Comparison of ENCODE assay signal across 10 cellular contexts in the genomic region with DNA sequence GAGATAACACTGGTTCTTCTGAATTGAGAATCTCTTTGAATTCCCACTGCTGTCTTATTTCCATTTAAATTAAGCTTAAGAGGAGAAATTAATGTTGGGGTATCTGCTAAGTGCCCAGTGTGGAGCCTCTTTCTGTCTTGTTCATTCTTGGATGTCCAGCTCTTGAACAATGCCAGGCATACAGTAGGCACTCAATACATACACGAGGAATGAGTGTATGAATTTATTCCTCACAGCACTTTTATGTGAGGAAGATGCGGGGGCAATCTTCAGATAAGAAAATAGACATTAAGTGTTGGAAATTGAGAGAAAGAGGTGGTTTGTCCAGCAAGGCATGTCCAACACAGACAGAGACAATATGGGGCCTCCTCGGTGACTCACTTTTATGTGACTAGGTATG. TPM values are rescaled to one million over a fixed set of nuclear protein-coding genes. Genes with fewer than 3 reads are reported as not detected.
DNase-seq lines count a peak whose midpoint lies in the region; ATAC-seq and TF ChIP-seq lines count a peak whose summit lies in the region.
"Had no signal": no experiment of that assay in that cellular context is flagged by ENCODE, and none has a peak within 500 bp of the region (broad histone marks: within the 10 kb centered on the region; RNA-seq: fewer than 3 reads in every experiment).

No MANE protein-coding gene starts in this region.

- no peak for TF ChIP-seq POLR2A in ovary (IDR thresholded peaks at IDR 0.05)

- H2BK5ac ChIP-seq in mesendoderm (ENCODE audit: low read length) = no peak overlapping the region

- H3K9ac ChIP-seq in adipocyte (ENCODE audit: low read length) = peak overlapping the region; percentile 15
- H3K9ac ChIP-seq in mesendoderm (ENCODE audit: low read length) = no peak overlapping the region

- H2AK5ac ChIP-seq in mesendoderm (ENCODE audit: low read length) = no peak overlapping the region

- H2BK120ac ChIP-seq in mesendoderm (ENCODE audit: low read depth, low read length) = no peak overlapping the region

- 92 to 93% methylated on average over 3 of the region's 3 CpGs for WGBS in heart right ventricle, 2 donors
- WGBS in mesendoderm (ENCODE audit: extremely low coverage, insufficient coverage, low lambda C conversion rate) = no CpG with 5 or more reads among the region's 3 CpGs
- WGBS in ovary, 3 donors = 87 to 92% (median 92%) methylated on average over 3 of the region's 3 CpGs

- H3K79me2 ChIP-seq in mesendoderm (ENCODE audit: control insufficient read depth, insufficient read depth, low read length) = no peaks in the 10 kb centered on the region

- H4K5ac ChIP-seq in mesendoderm (ENCODE audit: low read length) = no peak overlapping the region

- TF ChIP-seq EP300 in ovary (IDR thresholded peaks at IDR 0.05) = no peak

- no peaks in the 10 kb centered on the region for H3K79me1 ChIP-seq in mesendoderm (ENCODE audit: low read length)

- H3K27ac ChIP-seq in heart right ventricle = peak overlapping the region in 6 of 10 donors; percentile 25 to 69 (median 36)
- H3K27ac ChIP-seq in mesendoderm (ENCODE audit: low read depth, low read length) = no peak overlapping the region
- no peak overlapping the region for H3K27ac ChIP-seq in ovary

- H3K9me3 ChIP-seq in heart right ventricle (no peaks in the 10 kb centered on the region), adipocyte (ENCODE audit: control insufficient read depth, low read length) (no peaks in the 10 kb centered on the region), ovary (no peaks in the 10 kb centered on the region)

- no peak overlapping the region for H3K4me3 ChIP-seq in heart right ventricle
- peak overlapping the region; percentile 66 for H3K4me3 ChIP-seq in adipocyte (ENCODE audit: low read length)
- no peak overlapping the region for H3K4me3 ChIP-seq in mesendoderm (ENCODE audit: low read length)
- no peak overlapping the region for H3K4me3 ChIP-seq in ovary

- no peak overlapping the region for H3K23ac ChIP-seq in mesendoderm (ENCODE audit: low read length)

- H3K4me1 ChIP-seq in heart right ventricle = peaks cover 0 to 23% (median 0%) of the 10 kb centered on the region in 9 donors
- H3K4me1 ChIP-seq in adipocyte (ENCODE audit: control insufficient read depth, insufficient read depth, low read length) = peaks cover 8% of the 10 kb centered on the region
- peaks cover 2% of the 10 kb centered on the region for H3K4me1 ChIP-seq in mesendoderm (ENCODE audit: control insufficient read depth, low read depth, low read length)
- H3K4me1 ChIP-seq in ovary (ENCODE audit: insufficient read depth) = no peaks in the 10 kb centered on the region

- ATAC-seq in heart right ventricle (no peak), left ventricle myocardium superior (no peak), HG02610 (IDR thresholded peaks at IDR 0.05; ENCODE audit: unreplicated experiment) (no peak), GM21723 (IDR thresholded peaks at IDR 0.05; ENCODE audit: unreplicated experiment) (no peak), GM21367 (IDR thresholded peaks at IDR 0.05; ENCODE audit: unreplicated experiment) (no peak)

- H3K4ac ChIP-seq in mesendoderm (ENCODE audit: low read depth, low read length) = peak overlapping the region; percentile 43

- no peaks in the 10 kb centered on the region for H3K36me3 ChIP-seq in heart right ventricle
- no peaks in the 10 kb centered on the region for H3K36me3 ChIP-seq in adipocyte (ENCODE audit: control insufficient read depth, insufficient read depth, low read length, severe bottlenecking)
- H3K36me3 ChIP-seq in mesendoderm (ENCODE audit: control insufficient read depth, insufficient read depth, low read length) = no peaks in the 10 kb centered on the region
- no peaks in the 10 kb centered on the region for H3K36me3 ChIP-seq in ovary

- H2BK15ac ChIP-seq in mesendoderm (replicated peaks; ENCODE audit: low read depth) = no peak overlapping the region

- H3K56ac ChIP-seq in mesendoderm (ENCODE audit: low read length) = no peak overlapping the region

- DNase-seq in heart right ventricle (no peak), left ventricle myocardium superior (no peak), adipocyte (ENCODE audit: low read depth) (no peak), mesendoderm (no peak), ovary (no peak)
- DNase-seq: COR-L47, NCI-H446 had no signal

- intact Hi-C loops in heart right ventricle (cut with DNase I) (no loop called here), left ventricle myocardium superior (cut with micrococcal nuclease) (no loop called here), ovary (cut with DNase I) (no loop called here)

- peak overlapping the region; percentile 69 for H3K18ac ChIP-seq in mesendoderm (ENCODE audit: low read length)

- H3K4me2 ChIP-seq in mesendoderm (ENCODE audit: low read length) = no peak overlapping the region

- TF ChIP-seq CTCF in heart right ventricle (IDR thresholded peaks at IDR 0.05) (no peak), ovary (IDR thresholded peaks at IDR 0.05) (no peak)

- H3K27me3 ChIP-seq in heart right ventricle (peaks cover 0 to 23% (median 0%) of the 10 kb centered on the region in 7 donors), adipocyte (replicated peaks; ENCODE audit: control insufficient read depth, insufficient read depth, low read length) (peaks cover 5% of the 10 kb centered on the region), mesendoderm (ENCODE audit: insufficient read depth, low read length, poor library complexity) (no peaks in the 10 kb centered on the region), ovary (no peaks in the 10 kb centered on the region)

- H4K8ac ChIP-seq in mesendoderm (ENCODE audit: low read depth, low read length) = no peak overlapping the region

RNA-seq across cellular contexts. Expression of gene ATF3, which starts 11.8 kb away (rescaled TPM):
- total RNA-seq in heart right ventricle = 100 to 1,000 TPM in 1 of 10 donors, 10 to 100 TPM in 8, 1 to 10 TPM in 1; 8.4 to 684 (median 25.9) TPM
- 10 to 100 TPM; 16.9 to 40.0 TPM for polyA plus RNA-seq in heart right ventricle
- 14.6 TPM for total RNA-seq in left ventricle myocardium superior
- polyA plus RNA-seq in mesendoderm (2013, experiment 1 of 2) = 19.0 TPM
- 21.3 TPM for polyA plus RNA-seq in mesendoderm (2013, experiment 2 of 2)
- 100 to 1,000 TPM in 1 of 7 donors, 10 to 100 TPM in 3, 1 to 10 TPM in 3; 2.9 to 132 (median 19.4) TPM for total RNA-seq in ovary
- polyA plus RNA-seq in ovary = 10 to 100 TPM in 1 of 2 donors, 1 to 10 TPM in 1; 5.1 to 29.2 TPM

Comparison
In these comparisons a context has a peak if more than half of its experiments do, and no peak if none do; other contexts are left out.
1. H3K27ac ChIP-seq: peak in heart right ventricle (6 of 10); none in mesendoderm (single experiment) and ovary (0 of 2).